Comparison of ENCODE assay signal across 22 cellular contexts in the genomic region with DNA sequence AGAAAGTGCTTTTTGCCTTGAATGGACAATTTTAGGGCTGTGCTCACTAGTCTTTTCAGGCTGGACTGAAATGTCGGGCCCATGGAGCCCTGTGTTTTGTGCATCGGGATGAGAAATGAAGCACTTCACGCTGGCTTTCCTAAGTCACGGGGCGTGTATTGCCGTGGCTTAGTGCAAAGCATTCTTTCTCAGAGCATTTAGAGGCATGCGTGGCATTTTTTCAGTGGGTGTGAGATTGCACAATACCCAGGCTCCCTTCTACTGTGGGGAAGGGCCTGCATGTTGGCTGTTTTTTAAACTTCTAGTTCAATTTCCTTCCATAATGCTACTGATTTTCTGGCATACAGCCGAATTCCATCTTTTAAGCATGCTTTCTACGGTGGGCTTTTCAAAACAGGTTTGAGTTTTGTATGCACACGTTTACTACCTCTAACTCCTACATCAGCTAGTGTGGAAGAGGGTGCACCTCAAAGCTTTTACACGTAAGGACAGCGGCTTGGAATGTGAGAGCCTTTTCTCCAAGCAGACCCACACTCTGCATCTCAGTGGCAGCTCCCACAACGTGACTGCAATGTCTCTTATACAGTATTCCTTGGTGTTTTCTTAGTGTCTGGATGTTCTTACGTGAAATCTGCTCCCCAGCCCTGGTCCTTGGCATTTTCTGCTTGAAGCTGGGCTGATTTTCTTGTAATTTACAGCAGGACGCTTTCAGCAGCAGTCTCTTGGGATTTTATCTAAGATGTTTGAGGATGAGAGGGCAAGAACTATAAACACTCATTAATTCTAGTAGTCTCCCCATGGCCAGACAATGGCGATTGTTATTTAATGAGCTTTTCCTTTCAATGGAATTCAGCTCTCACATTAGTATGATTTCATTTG. TPM values are rescaled to one million over a fixed set of nuclear protein-coding genes. Genes with fewer than 3 reads are reported as not detected.
DNase-seq lines count a peak whose midpoint lies in the region; ATAC-seq and TF ChIP-seq lines count a peak whose summit lies in the region.
"Had no signal": no experiment of that assay in that cellular context is flagged by ENCODE, and none has a peak within 500 bp of the region (broad histone marks: within the 10 kb centered on the region; RNA-seq: fewer than 3 reads in every experiment).

No MANE protein-coding gene starts in this region.

- no peaks in the 10 kb centered on the region for H3K9me3 ChIP-seq in adipocyte (ENCODE audit: control insufficient read depth, low read length)
- no peaks in the 10 kb centered on the region for H3K9me3 ChIP-seq in neural cell (ENCODE audit: low read length)
- H3K9me3 ChIP-seq in adrenal gland (replicated peaks in 1 of 3), result no peaks in the 10 kb centered on the region
- H3K9me3 ChIP-seq in Karpas-422 (ENCODE audit: low read length), result no peaks in the 10 kb centered on the region
- H3K9me3 ChIP-seq: heart left ventricle, upper lobe of left lung had no signal

- H4K20me1 ChIP-seq in neural cell (ENCODE audit: insufficient read depth) (no peaks in the 10 kb centered on the region), Karpas-422 (ENCODE audit: insufficient read depth, low read depth, low read length) (no peaks in the 10 kb centered on the region)

- 70 to 82% (median 79%) methylated on average over 16 of the region's 16 CpGs for WGBS in adrenal gland, 4 donors

- H3K4me3 ChIP-seq in adipocyte (ENCODE audit: low read length), result no peak overlapping the region
- no peak overlapping the region for H3K4me3 ChIP-seq in neural cell (ENCODE audit: low read length)
- H3K4me3 ChIP-seq in adrenal gland, result no peak overlapping the region
- H3K4me3 ChIP-seq in Karpas-422 (ENCODE audit: low read length), result no peak overlapping the region
- H3K4me3 ChIP-seq: coronary artery, heart left ventricle, upper lobe of left lung had no signal

- H3K4me2 ChIP-seq in neural cell (ENCODE audit: low read length) (no peak overlapping the region), Karpas-422 (ENCODE audit: low read depth, low read length, poor library complexity, severe bottlenecking) (no peak overlapping the region)

- DNase-seq in EH (ENCODE audit: low read depth) (peak; percentile 54), adipocyte (ENCODE audit: low read depth) (peak; percentile 68), fibroblast of peridontal ligament (ENCODE audit: extremely low read depth) (peak; percentile 18), adrenal gland (no peak), Karpas-422 (no peak)
- DNase-seq in central memory CD4-positive, alpha-beta T cell, result no peak
- DNase-seq: activated CD4-positive, alpha-beta T cell treated with anti-CD3 and anti-CD28 coated beads, Interleukin-2, amount 10 ng/mL, durations not matched to agents 24 days and 14 days; activated gamma-delta T cell treated with Interleukin-2 at 50 U/mL for 16 hours; CD4-positive, alpha-beta memory T cell; DMS79; GOT3; heart left ventricle; KBM-7; mammary epithelial cell; NCI-H2081 treated with DMSO at 0.1 percent for 48 hours; NCI-H526; stimulated activated naive CD4-positive, alpha-beta T cell; SW 1271; upper lobe of left lung had no signal

- H2AFZ ChIP-seq in neural cell (ENCODE audit: low read depth, low read length) (peak overlapping the region; percentile 4), Karpas-422 (ENCODE audit: low read length) (no peak overlapping the region)

- no peak overlapping the region for H3K9ac ChIP-seq in adipocyte (ENCODE audit: low read length)
- H3K9ac ChIP-seq in neural cell (ENCODE audit: low read length), result no peak overlapping the region
- H3K9ac ChIP-seq in Karpas-422 (ENCODE audit: low read length), result no peak overlapping the region

- no peaks in the 10 kb centered on the region for H3F3A ChIP-seq in neural cell (ENCODE audit: insufficient read depth, low read length, poor library complexity, severe bottlenecking)

- intact Hi-C loops in adrenal gland (cut with DNase I), result no loop called here

- no peaks in the 10 kb centered on the region for H3K27me3 ChIP-seq in adipocyte (replicated peaks; ENCODE audit: control insufficient read depth, insufficient read depth, low read length)
- no peaks in the 10 kb centered on the region for H3K27me3 ChIP-seq in neural cell (ENCODE audit: insufficient read depth, low read depth, low read length)
- H3K27me3 ChIP-seq in adrenal gland, result no peaks in the 10 kb centered on the region
- H3K27me3 ChIP-seq in Karpas-422 (ENCODE audit: low read length), result no peaks in the 10 kb centered on the region
- H3K27me3 ChIP-seq: heart left ventricle, upper lobe of left lung had no signal

- no peak overlapping the region for H3K27ac ChIP-seq in neural cell (ENCODE audit: low read length)
- peak overlapping the region in 2 of 5 donors; percentile 3 to 48 for H3K27ac ChIP-seq in adrenal gland
- H3K27ac ChIP-seq in Karpas-422 (ENCODE audit: low read length), result no peak overlapping the region
- H3K27ac ChIP-seq: coronary artery, heart left ventricle had no signal

- H3K9me2 ChIP-seq in neural cell (ENCODE audit: insufficient read depth, low read length), result no peaks in the 10 kb centered on the region
- no peaks in the 10 kb centered on the region for H3K9me2 ChIP-seq in Karpas-422 (replicated peaks; ENCODE audit: insufficient read depth, low read length)

- no peak for TF ChIP-seq EP300 in neural cell (conservative IDR thresholded peaks at IDR 0.05; ENCODE audit: poor library complexity, severe bottlenecking)

- H3K79me2 ChIP-seq in neural cell (replicated peaks; ENCODE audit: insufficient read depth, low read length) (no peaks in the 10 kb centered on the region), Karpas-422 (ENCODE audit: low read length) (no peaks in the 10 kb centered on the region)

- no peak for TF ChIP-seq POLR2A in adrenal gland (IDR thresholded peaks at IDR 0.05)

- H3K36me3 ChIP-seq in adipocyte (ENCODE audit: control insufficient read depth, insufficient read depth, low read length, severe bottlenecking), result peaks cover 55% of the 10 kb centered on the region
- H3K36me3 ChIP-seq in neural cell (ENCODE audit: insufficient read depth, low read length), result no peaks in the 10 kb centered on the region
- peaks cover 0 to 54% of the 10 kb centered on the region in 2 donors for H3K36me3 ChIP-seq in adrenal gland (replicated peaks in 1 of 2)
- H3K36me3 ChIP-seq in Karpas-422 (ENCODE audit: insufficient read depth, low read length), result peaks cover 32% of the 10 kb centered on the region

- ATAC-seq in GM19467 (IDR thresholded peaks at IDR 0.05; ENCODE audit: unreplicated experiment), result no peak
- ATAC-seq: heart left ventricle had no signal

- no peak for TF ChIP-seq RAD21 in neural cell (conservative IDR thresholded peaks at IDR 0.05)

- H3K4me1 ChIP-seq in adipocyte (ENCODE audit: control insufficient read depth, insufficient read depth, low read length), result peaks cover 3% of the 10 kb centered on the region
- H3K4me1 ChIP-seq in adrenal gland (replicated peaks in 1 of 2), result no peaks in the 10 kb centered on the region
- no peaks in the 10 kb centered on the region for H3K4me1 ChIP-seq in Karpas-422 (ENCODE audit: low read length)
- H3K4me1 ChIP-seq: heart left ventricle had no signal

- no peak for TF ChIP-seq CTCF in neural cell (IDR thresholded peaks at IDR 0.05; ENCODE audit: poor library complexity, severe bottlenecking)
- no peak for TF ChIP-seq CTCF in adrenal gland (IDR thresholded peaks at IDR 0.05)

TF ChIP-seq in neural cell, 6 proteins besides CTCF, POLR2A, EP300 and RAD21:
- TF ChIP-seq POLR2AphosphoS5 (IDR thresholded peaks at IDR 0.05), result no peak

RNA-seq across cellular contexts. Expression of a gene that starts 12.3 kb away (rescaled TPM):
- 34.0 and 47.4 TPM in 2 replicates for polyA plus RNA-seq in neural cell
- 30.2 and 35.2 TPM in 2 replicates for polyA minus RNA-seq in neural cell
- total RNA-seq in adrenal gland, result 10 to 100 TPM; 43.8 to 99.4 (median 55.5) TPM
- polyA plus RNA-seq in adrenal gland, result 10 to 100 TPM; 46.5 to 91.0 (median 47.7) TPM
- total RNA-seq in Karpas-422 (2014; rRNA removed; shearing (Covaris generic); ENCODE audit: low replicate concordance), result 54.6 and 81.0 TPM in 2 replicates

Comparison
In these comparisons a context has a peak if more than half of its experiments do, and no peak if none do; other contexts are left out.
1. DNase-seq: peak in EH (single experiment), adipocyte (single experiment) and fibroblast of peridontal ligament (single experiment); none in adrenal gland (0 of 7), central memory CD4-positive, alpha-beta T cell (single experiment) and Karpas-422 (single experiment).